2 cellular contexts compared by ENCODE assay signal in genomic region chr2:53985646-53986045, GRCh38.
A peak's percentile ranks its signal among the peaks of the same experiment; 100 is the strongest.
TF ChIP-seq lines count a peak whose summit lies in the region.

No MANE protein-coding gene starts in this region.

TF ChIP-seq in HepG2, 621 proteins besides CTCF, POLR2A, EP300 and RAD21 (continues in another document):
- TF ChIP-seq PLSCR1 (CRISPR knock-in tag; IDR thresholded peaks at IDR 0.05; ENCODE audit: borderline replicate concordance) (no peak), ZNF644 (CRISPR knock-in tag; IDR thresholded peaks at IDR 0.05; ENCODE audit: low read depth) (0 out of 2 replicates have a peak, but pooled peaks have one; percentile 45), ZNF275 (CRISPR knock-in tag; IDR thresholded peaks at IDR 0.05; ENCODE audit: borderline replicate concordance) (no peak), GPN1 (CRISPR knock-in tag; IDR thresholded peaks at IDR 0.05; ENCODE audit: borderline replicate concordance) (no peak), PRPF4 (IDR thresholded peaks at IDR 0.05; ENCODE audit: low read depth, low read length, poor library complexity, severe bottlenecking) (no peak), ZNF75D (CRISPR knock-in tag; IDR thresholded peaks at IDR 0.05; ENCODE audit: borderline replicate concordance) (no peak), PHF21A (CRISPR knock-in tag; IDR thresholded peaks at IDR 0.05) (no peak), TEAD3 (CRISPR knock-in tag; optimal IDR thresholded peaks at IDR 0.05; ENCODE audit: borderline replicate concordance) (peak; percentile 45), ZNF143 (CRISPR knock-in tag; IDR thresholded peaks at IDR 0.05) (no peak), ZEB1 (IDR thresholded peaks at IDR 0.05; ENCODE audit: insufficient replicate concordance, low read depth) (no peak), SP4 (CRISPR knock-in tag; IDR thresholded peaks at IDR 0.05) (no peak), ZNF678 (CRISPR knock-in tag; IDR thresholded peaks at IDR 0.05) (no peak), ZBTB2 (CRISPR knock-in tag; IDR thresholded peaks at IDR 0.05; ENCODE audit: low read depth) (no peak), ZNF3 (CRISPR knock-in tag; IDR thresholded peaks at IDR 0.05) (no peak), KDM1A (CRISPR knock-in tag; IDR thresholded peaks at IDR 0.05) (no peak), THAP9 (CRISPR knock-in tag; IDR thresholded peaks at IDR 0.05; ENCODE audit: borderline replicate concordance) (no peak), TIGD3 (CRISPR knock-in tag; IDR thresholded peaks at IDR 0.05; ENCODE audit: borderline replicate concordance) (no peak), ZNF451 (CRISPR knock-in tag; IDR thresholded peaks at IDR 0.05) (no peak), THYN1 (CRISPR knock-in tag; IDR thresholded peaks at IDR 0.05; ENCODE audit: borderline replicate concordance, low read depth) (no peak), KAT8 (CRISPR knock-in tag; IDR thresholded peaks at IDR 0.05) (no peak), ZNF121 (CRISPR knock-in tag; IDR thresholded peaks at IDR 0.05) (0 out of 2 replicates have a peak, but pooled peaks have one; percentile 39), SNRNP70 (IDR thresholded peaks at IDR 0.05; ENCODE audit: low read depth, low read length) (no peak), PAWR (CRISPR knock-in tag; IDR thresholded peaks at IDR 0.05; ENCODE audit: borderline replicate concordance) (no peak), HNRNPUL1 (IDR thresholded peaks at IDR 0.05; ENCODE audit: low read depth, low read length) (no peak)

TF ChIP-seq in endothelial cell of umbilical vein, 7 proteins besides CTCF, POLR2A, EP300 and RAD21:
- no peak for TF ChIP-seq MAX (IDR thresholded peaks at IDR 0.05; ENCODE audit: insufficient read depth, insufficient read length)
- no peak for TF ChIP-seq FOS (IDR thresholded peaks at IDR 0.05; ENCODE audit: borderline replicate concordance, insufficient read depth, low read length)
- no peak for TF ChIP-seq JUN (IDR thresholded peaks at IDR 0.05; ENCODE audit: borderline replicate concordance, insufficient read depth, insufficient read length, low read depth)
- TF ChIP-seq MYC (IDR thresholded peaks at IDR 0.05; ENCODE audit: low read depth, low read length): no peak
- no peak for TF ChIP-seq POLR2AphosphoS5 (IDR thresholded peaks at IDR 0.05; ENCODE audit: insufficient read depth, low read depth, low read length)
- TF ChIP-seq GATA2 (IDR thresholded peaks at IDR 0.05; ENCODE audit: insufficient read depth, insufficient read length, low read depth, low read length): no peak
- no peak for TF ChIP-seq EZH2 (IDR thresholded peaks at IDR 0.05; ENCODE audit: borderline replicate concordance, low read depth, low read length, severe bottlenecking)
